In genomic region chr1:115839706-115840095, GRCh38 we compare ENCODE assay signal across 1 cellular context.
TF ChIP-seq lines count a peak whose summit lies in the region.

No MANE protein-coding gene starts in this region.

TF ChIP-seq in H1, 55 proteins besides CTCF, POLR2A, EP300 and RAD21:
- no peak for TF ChIP-seq BCL11A (IDR thresholded peaks at IDR 0.05; ENCODE audit: low read depth in 2 of 2, low read length in 2 of 2)
- no peak for TF ChIP-seq NANOG (IDR thresholded peaks at IDR 0.05; ENCODE audit: insufficient read depth, low read depth, low read length, poor library complexity, severe bottlenecking)
- no peak for TF ChIP-seq TCF12 (IDR thresholded peaks at IDR 0.05; ENCODE audit: low read depth, low read length)
- no peak for TF ChIP-seq SP2 (IDR thresholded peaks at IDR 0.05; ENCODE audit: low read length)
- no peak for TF ChIP-seq JUND (IDR thresholded peaks at IDR 0.05; ENCODE audit: low read length)
- TF ChIP-seq PHF8 (conservative IDR thresholded peaks at IDR 0.05; ENCODE audit: low read depth, low read length): 0 out of 2 replicates have a peak, but pooled peaks have one; percentile 16
- no peak for TF ChIP-seq CHD2 (IDR thresholded peaks at IDR 0.05; ENCODE audit: low read length)
TF ChIP-seq in H1: peak in this region for 1.
